18 cellular contexts compared by ENCODE assay signal in genomic region chr12:113473942-113474341, GRCh38. TPM values are rescaled to one million over a fixed set of nuclear protein-coding genes. Genes with fewer than 3 reads are reported as not detected.
DNase-seq lines count a peak whose midpoint lies in the region; ATAC-seq and TF ChIP-seq lines count a peak whose summit lies in the region.
"Had no signal": no experiment of that assay in that cellular context is flagged by ENCODE, and none has a peak within 500 bp of the region (broad histone marks: within the 10 kb centered on the region; RNA-seq: fewer than 3 reads in every experiment).

No MANE protein-coding gene starts in this region.

- peak overlapping the region; percentile 78 for H3K4me3 Mint-ChIP-seq in T-helper 17 cell
- peak overlapping the region; percentile 45 for H3K4me3 Mint-ChIP-seq in memory B cell

- no peaks in the 10 kb centered on the region for H3K9me3 Mint-ChIP-seq in memory B cell

- no peaks in the 10 kb centered on the region for H3K9me3 ChIP-seq in T-helper 17 cell (ENCODE audit: control insufficient read depth, low read length, poor library complexity, severe bottlenecking)
- H3K9me3 ChIP-seq: pancreas, SJCRH30 had no signal

- H3K27ac Mint-ChIP-seq in T-helper 17 cell = no peak overlapping the region
- no peak overlapping the region for H3K27ac Mint-ChIP-seq in memory B cell

- DNase-seq in DMS79 treated with DMSO at 0.1 percent for 48 hours (lab: John Stamatoyannopoulos, UW) = peak; percentile 16
- no peak for DNase-seq in DMS79 (lab: John Stamatoyannopoulos, UW)
- DNase-seq in GM20000 (ENCODE audit: low spot score) = peak; percentile 33
- no peak for DNase-seq in T-helper 17 cell
- DNase-seq in memory B cell (ENCODE audit: low spot score in 2 of 2) = no peak
- DNase-seq in OCI-M2 (lab: John Stamatoyannopoulos, UW; ENCODE audit: unreplicated experiment) = no peak
- no peak for DNase-seq in Right ventricle myocardium inferior (ENCODE audit: missing footprints)
- DNase-seq: Calu3, dorsolateral prefrontal cortex, KG1, NCI-H1930, NCI-H82, pancreas, SJCRH30 had no signal

- peaks cover 22% of the 10 kb centered on the region for H3K4me1 Mint-ChIP-seq in T-helper 17 cell
- peaks cover 14% of the 10 kb centered on the region for H3K4me1 Mint-ChIP-seq in memory B cell

- TF ChIP-seq CTCF in GM20000 (IDR thresholded peaks at IDR 0.05; ENCODE audit: extremely low read depth, missing control alignments) = no peak

- H3K27me3 Mint-ChIP-seq in T-helper 17 cell = peaks cover 80% of the 10 kb centered on the region
- H3K27me3 Mint-ChIP-seq in memory B cell = peaks cover 42% of the 10 kb centered on the region

- H3K36me3 Mint-ChIP-seq in T-helper 17 cell (ENCODE audit: low read depth) = peaks cover 18% of the 10 kb centered on the region
- no peaks in the 10 kb centered on the region for H3K36me3 Mint-ChIP-seq in memory B cell

- no peak for ATAC-seq in T-helper 17 cell
- ATAC-seq in memory B cell (ENCODE audit: low read depth) = no peak
- ATAC-seq in GM21737 (IDR thresholded peaks at IDR 0.05; ENCODE audit: unreplicated experiment) = no peak
- ATAC-seq in Right ventricle myocardium inferior = no peak
- ATAC-seq: pancreas had no signal

- intact Hi-C loops in Right ventricle myocardium inferior (cut with DNase I) = no loop called here

RNA-seq across cellular contexts. Expression of gene LHX5, which starts 2.3 kb away (rescaled TPM):
- total RNA-seq in T-helper 17 cell = not detected
- not detected for total RNA-seq in Right ventricle myocardium inferior
- total RNA-seq: A172, Calu3, dorsolateral prefrontal cortex, lung microvascular endothelial cell, pancreas, SJCRH30, smooth muscle cell had no signal

RNA-seq across cellular contexts. Expression of gene SDSL, which starts 51.8 kb away (rescaled TPM):
- under 1 TPM in 1 of 2 donors, not detected in 1; 0.42 TPM for total RNA-seq in T-helper 17 cell
- total RNA-seq in Right ventricle myocardium inferior = 8.5 TPM

Comparison
In these comparisons a context has a peak if more than half of its experiments do, and no peak if none do; other contexts are left out.
1. DNase-seq: peak in DMS79 treated with DMSO at 0.1 percent for 48 hours (single experiment) and GM20000 (single experiment); none in DMS79 (single experiment), T-helper 17 cell (0 of 3), memory B cell (0 of 2), OCI-M2 (single experiment) and Right ventricle myocardium inferior (single experiment).